Comparison of ENCODE assay signal across 12 cellular contexts in genomic region chr14:89723930-89724915, GRCh38.
DNase-seq lines count a peak whose midpoint lies in the region; ATAC-seq, FAIRE-seq and TF ChIP-seq lines count a peak whose summit lies in the region.
"Had no signal": no experiment of that assay in that cellular context is flagged by ENCODE, and none has a peak within 500 bp of the region (broad histone marks: within the 10 kb centered on the region; RNA-seq: fewer than 3 reads in every experiment).

No MANE protein-coding gene starts in this region.

- peak overlapping the region; percentile 34; the same call in 1 of the 3 replicates for H3K4me2 ChIP-seq in A549

- no peaks in the 10 kb centered on the region for H3K27me3 ChIP-seq in adipocyte (replicated peaks; ENCODE audit: control insufficient read depth, insufficient read depth, low read length)

- no peak for TF ChIP-seq RAD21 in A549 (conservative IDR thresholded peaks at IDR 0.05 in 1 of 2, IDR thresholded peaks at IDR 0.05 in 1 of 2)

- TF ChIP-seq EP300 in A549 (IDR thresholded peaks at IDR 0.05): no peak

- no peak for TF ChIP-seq POLR2A in A549 (IDR thresholded peaks at IDR 0.05; ENCODE audit: low read length)

- ATAC-seq in A549: no peak
- no peak for ATAC-seq in memory B cell (ENCODE audit: low read depth)
- ATAC-seq in HG03520 (IDR thresholded peaks at IDR 0.05; ENCODE audit: unreplicated experiment): no peak

- POLR2A ChIA-PET in A549 (lab: Yijun Ruan, JAX): no interaction called here

- no peak overlapping the region for H3K27ac Mint-ChIP-seq in memory B cell

- peaks cover 39% of the 10 kb centered on the region for H3K4me1 Mint-ChIP-seq in memory B cell

- FAIRE-seq in A549 (lab: Jason Lieb, UNC): no peak
- peak; percentile 26 for FAIRE-seq in GM18507 (lab: Jason Lieb, UNC)
- FAIRE-seq: TTC549 had no signal

- no peak overlapping the region for H3K27ac ChIP-seq in A549

- no peak for TF ChIP-seq CTCF in A549 (IDR thresholded peaks at IDR 0.05)

- CTCF ChIA-PET in A549 (lab: Yijun Ruan, JAX): interaction anchor here (1.0 kb wide), 1 partner anchor 499 kb away, joined by 3 read pairs; no protein-coding TSS in a partner anchor

- H3K9me3 ChIP-seq in A549 (no peaks in the 10 kb centered on the region), adipocyte (ENCODE audit: control insufficient read depth, low read length) (no peaks in the 10 kb centered on the region)

- H3K9ac ChIP-seq in adipocyte (ENCODE audit: low read length): peak overlapping the region; percentile 36

- H3K4me3 ChIP-seq in A549 (no peak overlapping the region), adipocyte (ENCODE audit: low read length) (peak overlapping the region; percentile 82)

- H3K36me3 Mint-ChIP-seq in memory B cell: no peaks in the 10 kb centered on the region

- no peaks in the 10 kb centered on the region for H3K9me3 Mint-ChIP-seq in memory B cell

- H3K27me3 Mint-ChIP-seq in memory B cell: no peaks in the 10 kb centered on the region

- 43% methylated on average over 15 of the region's 15 CpGs for WGBS in A549 (ENCODE audit: missing lambda C conversion rate)

- H3K36me3 ChIP-seq in adipocyte (ENCODE audit: control insufficient read depth, insufficient read depth, low read length, severe bottlenecking): no peaks in the 10 kb centered on the region

- peak overlapping the region; percentile 69 for H3K4me3 Mint-ChIP-seq in memory B cell

- DNase-seq in A549 (ENCODE audit: low read depth in 1 of 2, low spot score in 1 of 2) (no peak), GM18507 (ENCODE audit: extremely low spot score, insufficient read length, low read depth) (no peak), adipocyte (ENCODE audit: low read depth) (peak; percentile 57), memory B cell (ENCODE audit: low spot score in 2 of 2) (no peak), GM19238 (ENCODE audit: insufficient read length, low spot score) (no peak), NCI-H226 (no peak), NCI-H2171 (lab: John Stamatoyannopoulos, UW) (no peak)
- DNase-seq: Calu3, cerebellar nuclear complex, NCI-H2081 had no signal

- H3K4me1 ChIP-seq in A549 (no peaks in the 10 kb centered on the region), adipocyte (ENCODE audit: control insufficient read depth, insufficient read depth, low read length) (peaks cover 12% of the 10 kb centered on the region)

TF ChIP-seq in A549, 52 proteins besides CTCF, POLR2A, EP300 and RAD21:
- TF ChIP-seq EHMT2 (IDR thresholded peaks at IDR 0.05; ENCODE audit: low read depth) (no peak), PHF8 (IDR thresholded peaks at IDR 0.05; ENCODE audit: borderline replicate concordance, low read depth) (no peak), ZSCAN20 (CRISPR knock-in tag; IDR thresholded peaks at IDR 0.05) (no peak), CEBPB (IDR thresholded peaks at IDR 0.05) (no peak), KDM5A (IDR thresholded peaks at IDR 0.05) (no peak), POLR2AphosphoS2 (conservative IDR thresholded peaks at IDR 0.05; ENCODE audit: low read length) (no peak), FOSL2 (IDR thresholded peaks at IDR 0.05) (no peak), FOSL2 (CRISPR knock-in tag; IDR thresholded peaks at IDR 0.05) (no peak), MAZ (IDR thresholded peaks at IDR 0.05; ENCODE audit: borderline replicate concordance, low read depth, low read length) (no peak), ZFP36 (IDR thresholded peaks at IDR 0.05; ENCODE audit: borderline replicate concordance, partially characterized antibody) (no peak), CBX8 (IDR thresholded peaks at IDR 0.05) (no peak)
- TF ChIP-seq, protein P1, sequence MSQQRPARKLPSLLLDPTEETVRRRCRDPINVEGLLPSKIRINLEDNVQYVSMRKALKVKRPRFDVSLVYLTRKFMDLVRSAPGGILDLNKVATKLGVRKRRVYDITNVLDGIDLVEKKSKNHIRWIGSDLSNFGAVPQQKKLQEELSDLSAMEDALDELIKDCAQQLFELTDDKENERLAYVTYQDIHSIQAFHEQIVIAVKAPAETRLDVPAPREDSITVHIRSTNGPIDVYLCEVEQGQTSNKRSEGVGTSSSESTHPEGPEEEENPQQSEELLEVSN (IDR thresholded peaks at IDR 0.05; ENCODE audit: borderline replicate concordance, low read depth): no peak
